In genomic region chr22:19330865-19331418, GRCh38 we compare ENCODE assay signal across 27 cellular contexts.
"Had no signal": no experiment of that assay in that cellular context is flagged by ENCODE, and none has a peak within 500 bp of the region (broad histone marks: within the 10 kb centered on the region; RNA-seq: fewer than 3 reads in every experiment).

No MANE protein-coding gene starts in this region.

- ATAC-seq: activated T-helper 17 cell treated with anti-CD3 and anti-CD28 coated beads, Interleukin-2, amount 50 U/mL, for 72 hours; left ventricle myocardium superior had no signal

- DNase-seq: activated CD4-positive, alpha-beta memory T cell treated with anti-CD3 and anti-CD28 coated beads, Interleukin-2, amount 10 ng/mL, durations not matched to agents 7 days and 5 days; activated CD4-positive, alpha-beta T cell treated with anti-CD3 and anti-CD28 coated beads, Interleukin-2, amount 10 ng/mL, durations not matched to agents 7 days and 5 days; activated CD4-positive, CD25-positive, alpha-beta regulatory T cell treated with anti-CD3 and anti-CD28 coated beads, Interleukin-2, amount 50 U/mL, for 72 hours; activated CD8-positive, alpha-beta memory T cell treated with anti-CD3 and anti-CD28 coated beads, Interleukin-2, amount 50 U/mL, for 48 hours; activated gamma-delta T cell treated with Interleukin-2 at 50 U/mL for 16 hours; activated naive CD4-positive, alpha-beta T cell treated with anti-CD3 and anti-CD28 coated beads, Interleukin-2, amount 50 U/mL, for 16 hours; activated T-cell treated with anti-CD3 and anti-CD28 coated beads, Interleukin-2, amount 50 U/mL, for 24 hours; dermis blood vessel endothelial cell; effector CD4-positive, alpha-beta T cell; gastrocnemius medialis; glutamatergic neuron; islet precursor cell; left ventricle myocardium superior; ovary; sigmoid colon; small intestine; stimulated activated CD4-positive, alpha-beta T cell treated with anti-CD3 and anti-CD28 coated beads, Interleukin-4, amount 100 ng/mL, for 4 hours; stimulated activated CD8-positive, alpha-beta memory T cell treated with anti-CD3 and anti-CD28 coated beads, Interleukin-4, amount 100 ng/mL, for 48 hours; stimulated activated naive CD4-positive, alpha-beta T cell; T-helper 9 cell; tibial artery had no signal

- H3K4me3 Mint-ChIP-seq: activated CD4-positive, alpha-beta memory T cell treated with anti-CD3 and anti-CD28 coated beads, Interleukin-2, amount 10 ng/mL, durations not matched to agents 7 days and 5 days; activated CD4-positive, alpha-beta T cell treated with anti-CD3 and anti-CD28 coated beads, Interleukin-2, amount 10 ng/mL, durations not matched to agents 7 days and 5 days; activated T-cell treated with anti-CD3 and anti-CD28 coated beads, Interleukin-2, amount 50 U/mL, for 24 hours; activated T-helper 17 cell treated with anti-CD3 and anti-CD28 coated beads, Interleukin-2, amount 50 U/mL, for 72 hours; nephron; T-helper 1 cell treated with Interleukin-12 subunit alpha and Interleukin-12 subunit beta and Interleukin-4 antibody, amounts not matched to agents 30 μg/mL and 1 μg/mL, for 36 hours had no signal

- H3K27ac ChIP-seq: neutrophil, ovary, prostate gland, sigmoid colon, suprapubic skin, tibial artery had no signal

- H3K9me3 ChIP-seq: gastrocnemius medialis, neutrophil, ovary, prostate gland, suprapubic skin had no signal

- H3K4me1 Mint-ChIP-seq: activated CD4-positive, alpha-beta memory T cell treated with anti-CD3 and anti-CD28 coated beads, Interleukin-2, amount 10 ng/mL, durations not matched to agents 7 days and 5 days; activated CD4-positive, alpha-beta T cell treated with anti-CD3 and anti-CD28 coated beads, Interleukin-2, amount 10 ng/mL, durations not matched to agents 7 days and 5 days; activated T-helper 17 cell treated with anti-CD3 and anti-CD28 coated beads, Interleukin-2, amount 50 U/mL, for 72 hours; nephron had no signal

- H3K27me3 Mint-ChIP-seq: activated CD4-positive, alpha-beta memory T cell treated with anti-CD3 and anti-CD28 coated beads, Interleukin-2, amount 10 ng/mL, durations not matched to agents 7 days and 5 days; activated CD4-positive, alpha-beta T cell treated with anti-CD3 and anti-CD28 coated beads, Interleukin-2, amount 10 ng/mL, durations not matched to agents 7 days and 5 days; activated T-cell treated with anti-CD3 and anti-CD28 coated beads, Interleukin-2, amount 50 U/mL, for 24 hours; activated T-helper 17 cell treated with anti-CD3 and anti-CD28 coated beads, Interleukin-2, amount 50 U/mL, for 72 hours had no signal

- H3K4me3 ChIP-seq: gastrocnemius medialis, ovary, prostate gland, sigmoid colon, suprapubic skin, tibial artery had no signal

- H3K27me3 ChIP-seq: gastrocnemius medialis, neutrophil, ovary, sigmoid colon, suprapubic skin, tibial artery had no signal

- H3K4me1 ChIP-seq: prostate gland, sigmoid colon, suprapubic skin, tibial artery had no signal

- H3K27ac Mint-ChIP-seq: activated CD4-positive, alpha-beta memory T cell treated with anti-CD3 and anti-CD28 coated beads, Interleukin-2, amount 10 ng/mL, durations not matched to agents 7 days and 5 days; activated CD4-positive, alpha-beta T cell treated with anti-CD3 and anti-CD28 coated beads, Interleukin-2, amount 10 ng/mL, durations not matched to agents 7 days and 5 days; activated T-cell treated with anti-CD3 and anti-CD28 coated beads, Interleukin-2, amount 50 U/mL, for 24 hours; activated T-helper 17 cell treated with anti-CD3 and anti-CD28 coated beads, Interleukin-2, amount 50 U/mL, for 72 hours; nephron; T-helper 1 cell treated with Interleukin-12 subunit alpha and Interleukin-12 subunit beta and Interleukin-4 antibody, amounts not matched to agents 30 μg/mL and 1 μg/mL, for 36 hours had no signal
